22 cellular contexts compared by ENCODE assay signal in genomic region chr19:7818806-7819205, GRCh38. TPM values are rescaled to one million over a fixed set of nuclear protein-coding genes. Genes with fewer than 3 reads are reported as not detected.
DNase-seq lines count a peak whose midpoint lies in the region; ATAC-seq, FAIRE-seq and TF ChIP-seq lines count a peak whose summit lies in the region.
"Had no signal": no experiment of that assay in that cellular context is flagged by ENCODE, and none has a peak within 500 bp of the region (broad histone marks: within the 10 kb centered on the region; RNA-seq: fewer than 3 reads in every experiment).

No MANE protein-coding gene starts in this region.

- H2AFZ ChIP-seq in HepG2 (ENCODE audit: low read length) (no peak overlapping the region), GM12878 (ENCODE audit: control insufficient read depth, low read depth, low read length) (no peak overlapping the region)
- H2AFZ ChIP-seq: GM23248 had no signal

- peaks cover 17% of the 10 kb centered on the region for H3K4me1 Mint-ChIP-seq in CD4-positive, alpha-beta T cell (ENCODE audit: low read depth)

- 0% methylated on average over 1 of the region's 2 CpGs for WGBS in HepG2 (ENCODE audit: low lambda C conversion rate)
- WGBS in right lobe of liver (ENCODE audit: insufficient coverage, low coverage, low lambda C conversion rate, missing lambda C conversion rate) = 60% methylated on average over 2 of the region's 2 CpGs
- 42% methylated on average over 2 of the region's 2 CpGs for WGBS in GM12878 (ENCODE audit: insufficient coverage, insufficient replicate concordance, low lambda C conversion rate, missing lambda C conversion rate)
- WGBS in ovary, 3 donors = 67 to 80% (median 73%) methylated on average over 2 of the region's 2 CpGs

- SMC1A ChIA-PET in GM12878 (lab: Charles Lee; ENCODE audit: uncharacterized antibody, unreplicated experiment) = interaction anchor here (1.0 to 2.6 kb wide), 6 partner anchors 10 to 97 kb away, joined by 3 to 11 read pairs (median 4); no protein-coding TSS in a partner anchor

- intact Hi-C loops in HepG2 (cut with micrococcal nuclease; ENCODE audit: unreplicated experiment) (no loop called here), right lobe of liver (cut with DNase I) (no loop called here), GM12878 (cut with micrococcal nuclease; ENCODE audit: unreplicated experiment) (loop anchor here (2.0 kb wide), 1 partner anchor 18 kb away; no protein-coding TSS in a partner anchor), ovary (cut with DNase I) (no loop called here)
- intact Hi-C loops in CD4-positive, alpha-beta T cell (cut with DNase I, micrococcal nuclease) = no loop called here

- BruUV-seq in HepG2 (replicated peaks; lab: Mats Ljungman, UMichigan) (no TSS peak), GM12878 (replicated peaks; lab: Mats Ljungman, UMichigan) (no TSS peak)

- FAIRE-seq in HepG2 (lab: Jason Lieb, UNC) (no peak), GM12878 (lab: Jason Lieb, UNC) (no peak)
- FAIRE-seq: A204.1, G401.6, H1 had no signal

- H3K9me3 ChIP-seq in HepG2 (ENCODE audit: low read length) (peaks cover 5% of the 10 kb centered on the region; the same call in 1 of the 2 replicates), right lobe of liver (no peaks in the 10 kb centered on the region), HEK293 (ENCODE audit: control insufficient read depth, insufficient read depth, low read depth, low read length) (no peaks in the 10 kb centered on the region), GM12878 (replicated peaks; ENCODE audit: control insufficient read depth, insufficient read depth, low read length) (peaks cover 17% of the 10 kb centered on the region), ovary (peaks cover 0 to 7% of the 10 kb centered on the region in 2 donors)
- peaks cover 7% of the 10 kb centered on the region for H3K9me3 ChIP-seq in CD4-positive, alpha-beta T cell (ENCODE audit: control insufficient read depth, low read length)
- H3K9me3 ChIP-seq: BE2C, Caco-2 had no signal

- no peak overlapping the region for H3K9ac ChIP-seq in HepG2 (ENCODE audit: insufficient read depth, low read depth, low read length)
- no peak overlapping the region for H3K9ac ChIP-seq in GM12878 (ENCODE audit: control insufficient read depth, insufficient read depth, low read length)
- H3K9ac ChIP-seq: GM23248 had no signal

- no peak for DNase-seq in HepG2 (ENCODE audit: low spot score)
- no peak for DNase-seq in right lobe of liver
- DNase-seq in GM12878 (ENCODE audit: low read depth, low spot score) = no peak
- no peak for DNase-seq in ovary
- DNase-seq in CD4-positive, alpha-beta T cell = no peak
- DNase-seq in activated gamma-delta T cell treated with Interleukin-2 at 50 U/mL for 16 hours = no peak
- DNase-seq: BE2C; C1 segment of cervical spinal cord; Caco-2; CD8-positive, alpha-beta T cell; DMS153; DND-41; GM23248; H7; HCEC 1CT had no signal

- H3K27ac Mint-ChIP-seq in CD4-positive, alpha-beta T cell = no peak overlapping the region
- H3K27ac Mint-ChIP-seq: CD8-positive, alpha-beta T cell had no signal

- H3K9me3 Mint-ChIP-seq in CD4-positive, alpha-beta T cell = peaks cover 3% of the 10 kb centered on the region

- no peak overlapping the region for H3K4me2 ChIP-seq in HepG2 (ENCODE audit: low read depth, low read length)
- no peak overlapping the region for H3K4me2 ChIP-seq in GM12878 (ENCODE audit: control insufficient read depth, insufficient read depth)

- RAD21 ChIA-PET in GM12878 (lab: Charles Lee; ENCODE audit: unreplicated experiment) = interaction anchor here (0.8 to 1.9 kb wide), 3 partner anchors 13 to 250 kb away, joined by 3 to 4 read pairs (median 4); no protein-coding TSS in a partner anchor

- H4K20me1 ChIP-seq in HepG2 (ENCODE audit: insufficient read depth, low read length) (no peaks in the 10 kb centered on the region), GM12878 (ENCODE audit: control insufficient read depth, insufficient read depth) (no peaks in the 10 kb centered on the region)

- H3K27ac ChIP-seq in HepG2 (ENCODE audit: extremely low read length, insufficient read depth, low read length) (no peak overlapping the region), right lobe of liver (no peak overlapping the region), HEK293 (ENCODE audit: extremely low read depth, low read depth, low read length) (no peak overlapping the region), GM12878 (ENCODE audit: control insufficient read depth, insufficient read depth) (peak overlapping the region; percentile 27), ovary (no peak overlapping the region)
- H3K27ac ChIP-seq in CD4-positive, alpha-beta T cell (ENCODE audit: low read depth, low read length) = no peak overlapping the region
- H3K27ac ChIP-seq: 22Rv1, GM23248 had no signal

- ATAC-seq in HepG2 = no peak
- ATAC-seq in right lobe of liver = no peak
- ATAC-seq in GM12878 = no peak
- ATAC-seq in CD4-positive, alpha-beta T cell (ENCODE audit: poor library complexity) = no peak
- ATAC-seq in HG03097 (IDR thresholded peaks at IDR 0.05; ENCODE audit: low FRiP score, unreplicated experiment) = no peak
- ATAC-seq: CD8-positive, alpha-beta T cell had no signal

- H3K4me3 ChIP-seq in HepG2 (replicated peaks in 1 of 3; ENCODE audit: insufficient read depth in 1 of 3, low read depth in 2 of 3, low read length in 3 of 3) = no peak overlapping the region
- H3K4me3 ChIP-seq in right lobe of liver = no peak overlapping the region
- no peak overlapping the region for H3K4me3 ChIP-seq in HEK293 (ENCODE audit: low read depth, low read length)
- H3K4me3 ChIP-seq in GM12878 = no peak overlapping the region
- H3K4me3 ChIP-seq in ovary = no peak overlapping the region
- H3K4me3 ChIP-seq: GM23248 had no signal

- no peaks in the 10 kb centered on the region for H3K79me2 ChIP-seq in HepG2 (ENCODE audit: insufficient read depth, low read length)
- H3K79me2 ChIP-seq in GM12878 (ENCODE audit: control insufficient read depth, insufficient read depth, low read length) = no peaks in the 10 kb centered on the region

- no peak for TF ChIP-seq POLR2A in HepG2 (IDR thresholded peaks at IDR 0.05; ENCODE audit: insufficient read depth in 1 of 2, low read depth in 2 of 2, low read length in 2 of 2)
- TF ChIP-seq POLR2A in right lobe of liver (IDR thresholded peaks at IDR 0.05) = no peak
- TF ChIP-seq POLR2A in GM12878 (IDR thresholded peaks at IDR 0.05; ENCODE audit: low read depth, low read length) = no peak
- no peak for TF ChIP-seq POLR2A in ovary (IDR thresholded peaks at IDR 0.05)

- peaks cover 0 to 10% of the 10 kb centered on the region in 2 experiments; a peak in 2 of 5 replicates for H3K27me3 ChIP-seq in HepG2 (ENCODE audit: control insufficient read depth in 1 of 2, insufficient read depth in 2 of 2, low read length in 2 of 2)
- H3K27me3 ChIP-seq in right lobe of liver = no peaks in the 10 kb centered on the region
- no peaks in the 10 kb centered on the region for H3K27me3 ChIP-seq in GM12878 (replicated peaks in 1 of 2; ENCODE audit: control insufficient read depth in 2 of 2, insufficient read depth in 2 of 2, low read length in 1 of 2)
- H3K27me3 ChIP-seq in ovary = no peaks in the 10 kb centered on the region
- no peaks in the 10 kb centered on the region for H3K27me3 ChIP-seq in CD4-positive, alpha-beta T cell (ENCODE audit: control insufficient read depth, insufficient read depth, low read length)
- H3K27me3 ChIP-seq: BE2C had no signal

- TF ChIP-seq EP300 in HepG2 (IDR thresholded peaks at IDR 0.05; ENCODE audit: low read depth in 2 of 2, low read length in 2 of 2) = no peak
- no peak for TF ChIP-seq EP300 in HepG2 (CRISPR knock-in tag; IDR thresholded peaks at IDR 0.05; ENCODE audit: borderline replicate concordance)
- no peak for TF ChIP-seq EP300 in GM12878 (IDR thresholded peaks at IDR 0.05; ENCODE audit: borderline replicate concordance in 1 of 2, control insufficient read depth in 1 of 2, low read depth in 2 of 2, low read length in 2 of 2)
- TF ChIP-seq EP300 in ovary (IDR thresholded peaks at IDR 0.05) = no peak

- H3K36me3 Mint-ChIP-seq in CD4-positive, alpha-beta T cell (ENCODE audit: low read depth) = peaks cover 4% of the 10 kb centered on the region
- H3K36me3 Mint-ChIP-seq: CD8-positive, alpha-beta T cell had no signal

- peaks cover 12% of the 10 kb centered on the region for H3K27me3 Mint-ChIP-seq in CD4-positive, alpha-beta T cell

- CTCF ChIA-PET in HepG2 (lab: Yijun Ruan, JAX; ENCODE audit: low intra/inter-chr PET ratio, low total read pairs) (no interaction called here), HEK293 (lab: Yijun Ruan, JAX) (interaction anchor here (1.1 to 1.8 kb wide), 5 partner anchors 17 to 252 kb away, joined by 3 to 4 read pairs (median 3); partner anchors contain the start of genes MAP2K7 and TRAPPC5), GM12878 (lab: Yijun Ruan, JAX) (interaction anchor here (0.5 to 3.1 kb wide), 6 partner anchors 11 to 256 kb away, joined by 3 to 10 read pairs (median 4); no protein-coding TSS in a partner anchor)
- CTCF ChIA-PET in CD4-positive, alpha-beta T cell (lab: Charles Lee) = no interaction called here

- in situ Hi-C loops in HepG2 (cut with HindIII; ENCODE audit: extremely low pct_ligation_motif_present, low pct_unique_long_range_greater_than_20kb) = no loop called here
- in situ Hi-C loops in GM12878 (cut with MboI) = no loop called here

- POLR2A ChIA-PET in HepG2 (lab: Yijun Ruan, JAX) = no interaction called here
- POLR2A ChIA-PET in HEK293 (lab: Yijun Ruan, JAX) = interaction anchor here (1.5 kb wide), 1 partner anchor 9 kb away, joined by 5 read pairs; no protein-coding TSS in a partner anchor
- POLR2A ChIA-PET in GM12878 (lab: Charles Lee) = interaction anchor here (1.0 to 1.4 kb wide), 2 partner anchors 10 kb away, joined by 3 to 5 read pairs; no protein-coding TSS in a partner anchor
- POLR2A ChIA-PET in CD4-positive, alpha-beta T cell (lab: Charles Lee) = no interaction called here

- no peaks in the 10 kb centered on the region for H3K36me3 ChIP-seq in HepG2 (replicated peaks in 1 of 2; ENCODE audit: control insufficient read depth in 1 of 2, insufficient read depth in 2 of 2, low read length in 2 of 2)
- no peaks in the 10 kb centered on the region for H3K36me3 ChIP-seq in right lobe of liver
- H3K36me3 ChIP-seq in HEK293 (ENCODE audit: control insufficient read depth in 2 of 2, insufficient read depth in 1 of 2, low read length in 2 of 2) = no peaks in the 10 kb centered on the region
- no peaks in the 10 kb centered on the region for H3K36me3 ChIP-seq in GM12878 (ENCODE audit: control insufficient read depth in 2 of 2, insufficient read depth in 2 of 2, low read length in 1 of 2)
- H3K36me3 ChIP-seq in ovary = no peaks in the 10 kb centered on the region
- H3K36me3 ChIP-seq: BE2C had no signal

- H3K4me1 ChIP-seq in HepG2 (ENCODE audit: insufficient read depth, low read length) (no peaks in the 10 kb centered on the region), right lobe of liver (no peaks in the 10 kb centered on the region), HEK293 (ENCODE audit: control insufficient read depth, insufficient read depth, low read length) (no peaks in the 10 kb centered on the region), GM12878 (ENCODE audit: control insufficient read depth, insufficient read depth, low read length) (peaks cover 24% of the 10 kb centered on the region), ovary (ENCODE audit: insufficient read depth) (no peaks in the 10 kb centered on the region)
- H3K4me1 ChIP-seq: BE2C, Caco-2 had no signal

- TF ChIP-seq CTCF in HepG2 (CRISPR knock-in tag; IDR thresholded peaks at IDR 0.05) = no peak
- no peak for TF ChIP-seq CTCF in right lobe of liver (IDR thresholded peaks at IDR 0.05)
- no peak for TF ChIP-seq CTCF in HEK293 (tag by site-specific recombination; IDR thresholded peaks at IDR 0.05)
- no peak for TF ChIP-seq CTCF in GM12878 (IDR thresholded peaks at IDR 0.05 in 2 of 3, conservative IDR thresholded peaks at IDR 0.05 in 1 of 3; ENCODE audit: control insufficient read depth in 2 of 3, extremely low read depth in 1 of 3, insufficient read depth in 1 of 3, low read depth in 3 of 3, low read length in 3 of 3)
- TF ChIP-seq CTCF in ovary (IDR thresholded peaks at IDR 0.05) = no peak
- no peak for TF ChIP-seq CTCF in CD4-positive, alpha-beta T cell (IDR thresholded peaks at IDR 0.05)

- no peak overlapping the region for H3K4me3 Mint-ChIP-seq in CD4-positive, alpha-beta T cell
- H3K4me3 Mint-ChIP-seq: CD8-positive, alpha-beta T cell had no signal

- no peak for TF ChIP-seq RAD21 in HepG2 (CRISPR knock-in tag; IDR thresholded peaks at IDR 0.05)
- TF ChIP-seq RAD21 in GM12878 (IDR thresholded peaks at IDR 0.05; ENCODE audit: insufficient read depth, low read depth, low read length) = no peak

RNA-seq across cellular contexts. Expression of gene EVI5L, which starts 11.2 kb away (rescaled TPM):
- 1.3 and 1.7 TPM in 2 replicates for total RNA-seq in HepG2 (2016; rRNA removed; fragmentation: Illumina TruSeq; extraction: Trizol)
- total RNA-seq in HepG2 (2016; cell fraction: cytosol; rRNA removed; fragmentation: Illumina TruSeq; extraction: Trizol; ENCODE audit: low read depth) = 0.61 and 0.62 TPM in 2 replicates
- total RNA-seq in HepG2 (2016; cell fraction: insoluble cytoplasmic fraction; rRNA removed; fragmentation: Illumina TruSeq; extraction: Trizol) = 1.1 and 1.6 TPM in 2 replicates
- total RNA-seq in HepG2 (2016; cell fraction: membrane; rRNA removed; fragmentation: Illumina TruSeq; extraction: Trizol) = 1.6 and 1.7 TPM in 2 replicates
- 1.2 and 1.7 TPM in 2 replicates for total RNA-seq in HepG2 (2016; cell fraction: nucleus; rRNA removed; fragmentation: Illumina TruSeq; extraction: Trizol)
- 2.4 and 3.1 TPM in 2 replicates for polyA plus RNA-seq in HepG2 (2011; rRNA removed)
- polyA plus RNA-seq in HepG2 (2011; cell fraction: cytosol; rRNA removed) = 2.1 and 2.9 TPM in 2 replicates
- 8.0 and 8.2 TPM in 2 replicates for polyA plus RNA-seq in HepG2 (2011; cell fraction: nucleus; rRNA removed)
- polyA plus RNA-seq in HepG2 (2012) = 3.2 TPM in 2 replicates
- polyA plus RNA-seq in HepG2 (2016; cell fraction: cytosol; fragmentation: Illumina TruSeq; extraction: Trizol; ENCODE audit: low read depth) = 0.58 and 0.84 TPM in 2 replicates
- polyA plus RNA-seq in HepG2 (2016; cell fraction: insoluble cytoplasmic fraction; fragmentation: Illumina TruSeq; extraction: Trizol; ENCODE audit: low read depth) = 1.7 and 2.0 TPM in 2 replicates
- 1.4 and 1.6 TPM in 2 replicates for polyA plus RNA-seq in HepG2 (2016; cell fraction: membrane; fragmentation: Illumina TruSeq; extraction: Trizol; ENCODE audit: low read depth)
- 3.6 and 4.8 TPM in 2 replicates for polyA plus RNA-seq in HepG2 (2016; cell fraction: nucleus; fragmentation: Illumina TruSeq; extraction: Trizol; ENCODE audit: insufficient read depth, low read depth)
- polyA minus RNA-seq in HepG2 (2011; rRNA and poly(A)+ RNA removed; ENCODE audit: low replicate concordance) = 6.3 and 14.8 TPM in 2 replicates
- polyA minus RNA-seq in HepG2 (2011; cell fraction: cytosol; rRNA and poly(A)+ RNA removed) = 1.1 and 1.3 TPM in 2 replicates
- polyA minus RNA-seq in HepG2 (2011; cell fraction: nucleus; rRNA and poly(A)+ RNA removed) = 1.9 and 2.9 TPM in 2 replicates
- 1 to 10 TPM; 3.7 to 6.3 (median 4.9) TPM for total RNA-seq in right lobe of liver
- 11.0 and 11.1 TPM in 2 replicates for total RNA-seq in GM12878 (2013; cell fraction: nucleolus; rRNA removed)
- total RNA-seq in GM12878 (2014; rRNA removed) = 8.2 and 8.8 TPM in 2 replicates
- 5.7 and 6.4 TPM in 2 replicates for total RNA-seq in GM12878 (2014; rRNA removed; fragmentation: Illumina TruSeq; extraction: Trizol)
- total RNA-seq in GM12878 (2021) = 11.6 and 13.8 TPM in 2 replicates
- polyA plus RNA-seq in GM12878 (2011; ENCODE audit: low read depth) = 2.1 TPM
- 1.9 and 4.3 TPM in 2 replicates for polyA plus RNA-seq in GM12878 (2011; rRNA removed)
- 7.1 and 7.3 TPM in 2 replicates for polyA plus RNA-seq in GM12878 (2011; cell fraction: cytosol; rRNA removed)
- polyA plus RNA-seq in GM12878 (2011; cell fraction: nucleus; rRNA removed) = 7.9 and 9.6 TPM in 2 replicates
- polyA plus RNA-seq in GM12878 (2012) = 5.7 and 6.0 TPM in 2 replicates
- polyA plus RNA-seq in GM12878 (2014; fragmentation: Illumina TruSeq; extraction: Trizol) = 3.4 and 5.5 TPM in 2 replicates
- under 1 TPM; 0.23 to 0.33 TPM for polyA plus RNA-seq in GM12878 (2014; fragmentation: Nextera tagmentation; extraction: Ambion mirVana)
- polyA plus RNA-seq in GM12878 (2014; rRNA removed) = 10.4 and 10.8 TPM in 2 replicates
- polyA plus RNA-seq in GM12878 (2016; fragmentation: Nextera tagmentation; extraction: Ambion mirVana) = 1 to 10 TPM; 2.0 to 4.6 TPM
- 4.2 and 12.3 TPM in 2 replicates for polyA minus RNA-seq in GM12878 (2011; rRNA and poly(A)+ RNA removed)
- polyA minus RNA-seq in GM12878 (2011; cell fraction: cytosol; rRNA and poly(A)+ RNA removed) = 1.3 and 2.2 TPM in 2 replicates
- polyA minus RNA-seq in GM12878 (2011; cell fraction: nucleus; rRNA and poly(A)+ RNA removed) = 4.1 and 6.5 TPM in 2 replicates
- 10 to 100 TPM in 5 of 7 donors, 1 to 10 TPM in 2; 5.1 to 15.9 (median 13.1) TPM for total RNA-seq in ovary
- polyA plus RNA-seq in ovary = 10 to 100 TPM in 1 of 2 donors, 1 to 10 TPM in 1; 7.2 to 10.9 TPM
- total RNA-seq in CD4-positive, alpha-beta T cell = 1 to 10 TPM; 5.2 to 6.0 TPM

RNA-seq across cellular contexts. Expression of gene PRR36, which starts 55.4 kb away (rescaled TPM):
- total RNA-seq in HepG2 (2016; rRNA removed; fragmentation: Illumina TruSeq; extraction: Trizol) (0.07 TPM in 2 replicates), right lobe of liver (under 1 TPM in 4 of 6 experiments, not detected in 2; 0.07 to 0.37 (median 0.12) TPM), GM12878 (2014; rRNA removed) (not detected in 2 replicates), GM12878 (2014; rRNA removed; fragmentation: Illumina TruSeq; extraction: Trizol) (not detected in 2 replicates), GM12878 (2021) (0.11 TPM in 1 of 2 replicates, not detected in the other), ovary (1 to 10 TPM in 3 of 7 donors, under 1 TPM in 4; 0.45 to 2.2 (median 0.95) TPM)
- total RNA-seq in HepG2 (2016; cell fraction: cytosol; rRNA removed; fragmentation: Illumina TruSeq; extraction: Trizol; ENCODE audit: low read depth) = 0.30 TPM in 1 of 2 replicates, not detected in the other
- total RNA-seq in HepG2 (2016; cell fraction: insoluble cytoplasmic fraction; rRNA removed; fragmentation: Illumina TruSeq; extraction: Trizol) = 0.09 and 0.30 TPM in 2 replicates
- total RNA-seq in HepG2 (2016; cell fraction: membrane; rRNA removed; fragmentation: Illumina TruSeq; extraction: Trizol) = 0.15 and 0.17 TPM in 2 replicates
- 0.09 and 0.22 TPM in 2 replicates for total RNA-seq in HepG2 (2016; cell fraction: nucleus; rRNA removed; fragmentation: Illumina TruSeq; extraction: Trizol)
- polyA plus RNA-seq in HepG2 (2011; rRNA removed) (0.17 TPM in 2 replicates), GM12878 (2011; rRNA removed) (not detected in 2 replicates), GM12878 (2014; fragmentation: Illumina TruSeq; extraction: Trizol) (not detected in 2 replicates), GM12878 (2014; fragmentation: Nextera tagmentation; extraction: Ambion mirVana) (not detected), GM12878 (2014; rRNA removed) (0.04 TPM in 1 of 2 replicates, not detected in the other), GM12878 (2016; fragmentation: Nextera tagmentation; extraction: Ambion mirVana) (not detected), ovary (under 1 TPM; 0.05 to 0.27 TPM)
- 0.05 and 0.13 TPM in 2 replicates for polyA plus RNA-seq in HepG2 (2011; cell fraction: cytosol; rRNA removed)
- 0.73 and 1.3 TPM in 2 replicates for polyA plus RNA-seq in HepG2 (2011; cell fraction: nucleus; rRNA removed)
- polyA plus RNA-seq in HepG2 (2012) = 1.5 and 1.8 TPM in 2 replicates
- polyA plus RNA-seq in HepG2 (2016; cell fraction: cytosol; fragmentation: Illumina TruSeq; extraction: Trizol; ENCODE audit: low read depth) = 0.23 and 0.25 TPM in 2 replicates
- polyA plus RNA-seq in HepG2 (2016; cell fraction: insoluble cytoplasmic fraction; fragmentation: Illumina TruSeq; extraction: Trizol; ENCODE audit: low read depth) = 0.54 and 0.83 TPM in 2 replicates
- polyA plus RNA-seq in HepG2 (2016; cell fraction: membrane; fragmentation: Illumina TruSeq; extraction: Trizol; ENCODE audit: low read depth) = 0.34 and 0.41 TPM in 2 replicates
- polyA plus RNA-seq in HepG2 (2016; cell fraction: nucleus; fragmentation: Illumina TruSeq; extraction: Trizol; ENCODE audit: insufficient read depth, low read depth) = 1.3 and 1.5 TPM in 2 replicates
- 0.34 TPM in 1 of 2 replicates, not detected in the other for polyA minus RNA-seq in HepG2 (2011; rRNA and poly(A)+ RNA removed; ENCODE audit: low replicate concordance)
- 0.97 and 1.1 TPM in 2 replicates for polyA minus RNA-seq in HepG2 (2011; cell fraction: cytosol; rRNA and poly(A)+ RNA removed)
- polyA minus RNA-seq in HepG2 (2011; cell fraction: nucleus; rRNA and poly(A)+ RNA removed) = 0.25 and 0.26 TPM in 2 replicates
- not detected in 2 replicates for total RNA-seq in GM12878 (2013; cell fraction: nucleolus; rRNA removed)
- not detected for polyA plus RNA-seq in GM12878 (2011; ENCODE audit: low read depth)
- not detected in 2 replicates for polyA plus RNA-seq in GM12878 (2011; cell fraction: cytosol; rRNA removed)
- 0.03 TPM in 1 of 2 replicates, not detected in the other for polyA plus RNA-seq in GM12878 (2011; cell fraction: nucleus; rRNA removed)
- polyA plus RNA-seq in GM12878 (2012) = 0.08 and 0.14 TPM in 2 replicates
- not detected in 2 replicates for polyA minus RNA-seq in GM12878 (2011; rRNA and poly(A)+ RNA removed)
- not detected in 2 replicates for polyA minus RNA-seq in GM12878 (2011; cell fraction: cytosol; rRNA and poly(A)+ RNA removed)
- not detected in 2 replicates for polyA minus RNA-seq in GM12878 (2011; cell fraction: nucleus; rRNA and poly(A)+ RNA removed)
- under 1 TPM; 0.25 to 0.30 TPM for total RNA-seq in CD4-positive, alpha-beta T cell
- total RNA-seq: GM23248 had no signal
- polyA plus RNA-seq: AG04450, GM23248 had no signal

RNA-seq across cellular contexts. Expression of gene CLEC4M, which starts 55.8 kb away (rescaled TPM):
- not detected in 2 replicates for total RNA-seq in HepG2 (2016; rRNA removed; fragmentation: Illumina TruSeq; extraction: Trizol)
- not detected in 2 replicates for total RNA-seq in HepG2 (2016; cell fraction: cytosol; rRNA removed; fragmentation: Illumina TruSeq; extraction: Trizol; ENCODE audit: low read depth)
- total RNA-seq in HepG2 (2016; cell fraction: insoluble cytoplasmic fraction; rRNA removed; fragmentation: Illumina TruSeq; extraction: Trizol) = not detected in 2 replicates
- not detected in 2 replicates for total RNA-seq in HepG2 (2016; cell fraction: membrane; rRNA removed; fragmentation: Illumina TruSeq; extraction: Trizol)
- not detected in 2 replicates for total RNA-seq in HepG2 (2016; cell fraction: nucleus; rRNA removed; fragmentation: Illumina TruSeq; extraction: Trizol)
- polyA plus RNA-seq in HepG2 (2011; rRNA removed) = 0.07 TPM in 1 of 2 replicates, not detected in the other
- polyA plus RNA-seq in HepG2 (2011; cell fraction: cytosol; rRNA removed) = not detected in 2 replicates
- polyA plus RNA-seq in HepG2 (2011; cell fraction: nucleus; rRNA removed) = not detected in 2 replicates
- not detected in 2 replicates for polyA plus RNA-seq in HepG2 (2012)
- not detected in 2 replicates for polyA plus RNA-seq in HepG2 (2016; cell fraction: cytosol; fragmentation: Illumina TruSeq; extraction: Trizol; ENCODE audit: low read depth)
- polyA plus RNA-seq in HepG2 (2016; cell fraction: insoluble cytoplasmic fraction; fragmentation: Illumina TruSeq; extraction: Trizol; ENCODE audit: low read depth) = not detected in 2 replicates
- polyA plus RNA-seq in HepG2 (2016; cell fraction: membrane; fragmentation: Illumina TruSeq; extraction: Trizol; ENCODE audit: low read depth) = not detected in 2 replicates
- polyA plus RNA-seq in HepG2 (2016; cell fraction: nucleus; fragmentation: Illumina TruSeq; extraction: Trizol; ENCODE audit: insufficient read depth, low read depth) = not detected in 2 replicates
- polyA minus RNA-seq in HepG2 (2011; rRNA and poly(A)+ RNA removed; ENCODE audit: low replicate concordance) = not detected in 2 replicates
- polyA minus RNA-seq in HepG2 (2011; cell fraction: cytosol; rRNA and poly(A)+ RNA removed) = not detected in 2 replicates
- not detected in 2 replicates for polyA minus RNA-seq in HepG2 (2011; cell fraction: nucleus; rRNA and poly(A)+ RNA removed)
- total RNA-seq in right lobe of liver = 10 to 100 TPM; 12.8 to 64.8 (median 20.8) TPM
- total RNA-seq in GM12878 (2013; cell fraction: nucleolus; rRNA removed) = not detected in 2 replicates
- 0.11 and 0.44 TPM in 2 replicates for total RNA-seq in GM12878 (2014; rRNA removed)
- 0.18 and 0.32 TPM in 2 replicates for total RNA-seq in GM12878 (2014; rRNA removed; fragmentation: Illumina TruSeq; extraction: Trizol)
- total RNA-seq in GM12878 (2021) = 0.16 and 0.31 TPM in 2 replicates
- polyA plus RNA-seq in GM12878 (2011; ENCODE audit: low read depth) = 0.16 TPM
- polyA plus RNA-seq in GM12878 (2011; rRNA removed) = not detected in 2 replicates
- polyA plus RNA-seq in GM12878 (2011; cell fraction: cytosol; rRNA removed) = not detected in 2 replicates
- 0.21 and 0.28 TPM in 2 replicates for polyA plus RNA-seq in GM12878 (2011; cell fraction: nucleus; rRNA removed)
- polyA plus RNA-seq in GM12878 (2012) = 0.12 and 0.20 TPM in 2 replicates
- polyA plus RNA-seq in GM12878 (2014; fragmentation: Illumina TruSeq; extraction: Trizol) = 0.12 and 0.17 TPM in 2 replicates
- under 1 TPM; 0.38 to 0.42 TPM for polyA plus RNA-seq in GM12878 (2014; fragmentation: Nextera tagmentation; extraction: Ambion mirVana)
- polyA plus RNA-seq in GM12878 (2014; rRNA removed) = 0.37 and 0.60 TPM in 2 replicates
- under 1 TPM; 0.23 to 0.25 TPM for polyA plus RNA-seq in GM12878 (2016; fragmentation: Nextera tagmentation; extraction: Ambion mirVana)
- not detected in 2 replicates for polyA minus RNA-seq in GM12878 (2011; rRNA and poly(A)+ RNA removed)
- polyA minus RNA-seq in GM12878 (2011; cell fraction: cytosol; rRNA and poly(A)+ RNA removed) = not detected in 2 replicates
- polyA minus RNA-seq in GM12878 (2011; cell fraction: nucleus; rRNA and poly(A)+ RNA removed) = not detected in 2 replicates
- 10 to 100 TPM in 1 of 7 donors, 1 to 10 TPM in 5, under 1 TPM in 1; 0.65 to 19.8 (median 2.9) TPM for total RNA-seq in ovary
- 1 to 10 TPM; 3.6 to 7.2 TPM for polyA plus RNA-seq in ovary
- not detected for total RNA-seq in CD4-positive, alpha-beta T cell
- total RNA-seq: Caco-2; CD8-positive, alpha-beta T cell; GM23248; H1; H7 had no signal
- polyA plus RNA-seq: AG04450, GM23248, H1 had no signal

Comparison
In these comparisons a context has a peak if more than half of its experiments do, and no peak if none do; other contexts are left out.
1. CTCF ChIA-PET loops: an anchor here in HEK293 (1.1 to 1.8 kb wide) and GM12878 (0.5 to 3.1 kb wide); none called in HepG2 and CD4-positive, alpha-beta T cell.
2. POLR2A ChIA-PET loops: an anchor here in HEK293 (1.5 kb wide) and GM12878 (1.0 to 1.4 kb wide); none called in HepG2 and CD4-positive, alpha-beta T cell.
3. Of the 63 proteins assayed by ChIP-seq in both HepG2 and HEK293: peak only in HepG2: none; only in HEK293: none; in both: RBAK; in neither: 62.